ENCODE assay signal across 8 cellular contexts in genomic region chr2:231297108-231297908, GRCh38.
DNase-seq lines count a peak whose midpoint lies in the region; ATAC-seq and TF ChIP-seq lines count a peak whose summit lies in the region.

No MANE protein-coding gene starts in this region.

- H3K27me3 Mint-ChIP-seq in WTC11 (ENCODE audit: low read depth): no peaks in the 10 kb centered on the region
- peaks cover 2% of the 10 kb centered on the region for H3K27me3 Mint-ChIP-seq in neural progenitor cell (ENCODE audit: insufficient read depth, low read depth)

- no peaks in the 10 kb centered on the region for H3K36me3 ChIP-seq in neural progenitor cell

- no peak overlapping the region for H3K4me3 Mint-ChIP-seq in WTC11
- peak overlapping the region; percentile 17 for H3K4me3 Mint-ChIP-seq in neural progenitor cell

- no peaks in the 10 kb centered on the region for H3K27me3 ChIP-seq in neural progenitor cell

- peak overlapping the region; percentile 49 for H3K27ac ChIP-seq in neural progenitor cell

- H3K79me2 ChIP-seq in neural progenitor cell (ENCODE audit: low read depth): no peaks in the 10 kb centered on the region

- DNase-seq in NCI-H1417 (lab: John Stamatoyannopoulos, UW) (peak in 2 of 3 experiments; percentile 15 to 40), NCI-H1417 treated with DMSO at 0.1 percent for 48 hours (lab: John Stamatoyannopoulos, UW) (no peak), M059J (ENCODE audit: low read depth) (peak; percentile 45), WTC11 (ENCODE audit: low spot score) (peak; percentile 73), foreskin fibroblast (peak; percentile 35 to 80), neural progenitor cell (ENCODE audit: low spot score) (peak; percentile 86)

- H3K9me3 Mint-ChIP-seq in WTC11 (no peaks in the 10 kb centered on the region), neural progenitor cell (no peaks in the 10 kb centered on the region)

- ATAC-seq in GM21576 (IDR thresholded peaks at IDR 0.05; ENCODE audit: unreplicated experiment): peak; percentile 62
- ATAC-seq in WTC11: peak; percentile 96
- no peak for ATAC-seq in GM18519 (IDR thresholded peaks at IDR 0.05; ENCODE audit: low FRiP score, unreplicated experiment)

- POLR2A ChIA-PET in WTC11 (lab: Charles Lee): no interaction called here

- H4K20me1 ChIP-seq in neural progenitor cell (ENCODE audit: low read depth): no peaks in the 10 kb centered on the region

- peaks cover 16% of the 10 kb centered on the region for H3K4me1 ChIP-seq in neural progenitor cell

- no peak overlapping the region for H2AFZ ChIP-seq in neural progenitor cell (replicated peaks)

- CTCF ChIA-PET in WTC11 (lab: Charles Lee): interaction anchor here (0.5 to 3.3 kb wide), 32 partner anchors 9 to 156 kb away, joined by 3 to 31 read pairs (median 4); no protein-coding TSS in a partner anchor

- H3F3A ChIP-seq in neural progenitor cell (ENCODE audit: low read depth): peaks cover 21% of the 10 kb centered on the region

- peaks cover 6% of the 10 kb centered on the region for H3K36me3 Mint-ChIP-seq in WTC11
- H3K36me3 Mint-ChIP-seq in neural progenitor cell: peaks cover 25% of the 10 kb centered on the region

- no peaks in the 10 kb centered on the region for H3K9me3 ChIP-seq in neural progenitor cell (ENCODE audit: low read depth)

- H3K27ac Mint-ChIP-seq in WTC11: peak overlapping the region; percentile 94
- peak overlapping the region; percentile 79 for H3K27ac Mint-ChIP-seq in neural progenitor cell

- H3K9ac ChIP-seq in neural progenitor cell: no peak overlapping the region

- H3K4me2 ChIP-seq in neural progenitor cell: peak overlapping the region; percentile 50

- H3K4me1 Mint-ChIP-seq in WTC11: peaks cover 28% of the 10 kb centered on the region
- peaks cover 33% of the 10 kb centered on the region for H3K4me1 Mint-ChIP-seq in neural progenitor cell

- no peak overlapping the region for H3K4me3 ChIP-seq in foreskin fibroblast (ENCODE audit: low read depth in 1 of 2, low read length in 2 of 2)
- H3K4me3 ChIP-seq in neural progenitor cell: no peak overlapping the region

- TF ChIP-seq CTCF in WTC11 (IDR thresholded peaks at IDR 0.05) (0 out of 2 replicates have a peak, but pooled peaks have one; percentile 35), foreskin fibroblast (IDR thresholded peaks at IDR 0.05; ENCODE audit: low read depth, low read length) (peak; percentile 70), neural progenitor cell (IDR thresholded peaks at IDR 0.05) (peak; percentile 74)

TF ChIP-seq in WTC11, 78 proteins besides CTCF, POLR2A, EP300 and RAD21:
- TF ChIP-seq SP1 (CRISPR knock-in tag; conservative IDR thresholded peaks at IDR 0.05) (peak; percentile 31; the same call in 1 of the 2 replicates), USF2 (CRISPR knock-in tag; IDR thresholded peaks at IDR 0.05) (no peak), MXD4 (CRISPR knock-in tag; IDR thresholded peaks at IDR 0.05; ENCODE audit: borderline replicate concordance) (no peak), PRRX2 (CRISPR knock-in tag; IDR thresholded peaks at IDR 0.05) (no peak), FOXK1 (CRISPR knock-in tag; IDR thresholded peaks at IDR 0.05) (0 out of 2 replicates have a peak, but pooled peaks have one; percentile 24), ZNF121 (CRISPR knock-in tag; IDR thresholded peaks at IDR 0.05) (peak; percentile 65; the same call in 1 of the 2 replicates), TP53 (CRISPR knock-in tag; IDR thresholded peaks at IDR 0.05) (no peak), CREB1 (CRISPR knock-in tag; IDR thresholded peaks at IDR 0.05) (no peak), ZNF317 (CRISPR knock-in tag; IDR thresholded peaks at IDR 0.05; ENCODE audit: borderline replicate concordance, low read depth) (peak; percentile 79), AR (CRISPR knock-in tag; IDR thresholded peaks at IDR 0.05) (no peak)
